ENCODE assay signal across 29 cellular contexts in genomic region chr9:84107995-84108394, GRCh38.
"Had no signal": no experiment of that assay in that cellular context is flagged by ENCODE, and none has a peak within 500 bp of the region (broad histone marks: within the 10 kb centered on the region; RNA-seq: fewer than 3 reads in every experiment).

No MANE protein-coding gene starts in this region.

- H3K27ac Mint-ChIP-seq: activated B cell treated with CpG ODN at 0.5 μM for 24 hours; activated naive CD8-positive, alpha-beta T cell treated with anti-CD3 and anti-CD28 coated beads for 36 hours; activated T-cell treated with anti-CD3 and anti-CD28 coated beads, Interleukin-2, amount 50 U/mL, for 72 hours; activated T-helper 2 cell treated with anti-CD3 and anti-CD28 coated beads, Interferon-gamma antibody, Interleukin-2, Interleukin-4, amounts not matched to agents 10 μg/mL and 5 μg/mL and 100 μg/mL, durations not matched to agents 14 hours and 24 hours and 36 hours; T-helper 1 cell treated with Interleukin-12 subunit alpha and Interleukin-12 subunit beta and Interleukin-4 antibody, amounts not matched to agents 30 μg/mL and 1 μg/mL, for 36 hours had no signal

- DNase-seq: activated B cell treated with CpG ODN at 0.5 μM for 24 hours; activated CD4-positive, alpha-beta T cell treated with anti-CD3 and anti-CD28 coated beads for 48 hours; activated CD4-positive, alpha-beta T cell treated with anti-CD3 and anti-CD28 coated beads, Interleukin-2, amount 50 U/mL, for 4 hours; activated CD4-positive, CD25-positive, alpha-beta regulatory T cell treated with anti-CD3 and anti-CD28 coated beads, Interleukin-2, amount 50 U/mL, for 72 hours; activated gamma-delta T cell; activated naive CD4-positive, alpha-beta T cell treated with Interleukin-2 at 50 U/mL for 16 hours; activated naive CD8-positive, alpha-beta T cell treated with anti-CD3 and anti-CD28 coated beads for 36 hours; activated T-cell treated with anti-CD3 and anti-CD28 coated beads, Interleukin-2, amount 50 U/mL, for 1 hour; activated T-cell treated with anti-CD3 and anti-CD28 coated beads, Interleukin-2, amount 50 U/mL, for 72 hours; amniotic stem cell; aorta; brain microvascular endothelial cell; NCI-H1105; NCI-H1417 treated with DMSO at 0.1 percent for 48 hours; NCI-H187 treated with DMSO at 0.1 percent for 48 hours; NCI-H2081; NCI-H2171 treated with DMSO at 0.1 percent for 48 hours; NCI-H2227 treated with DMSO at 0.1 percent for 48 hours; NCI-H446; NCI-H524; PC-3; Peyer's patch; RPMI8226; SHP77 treated with DMSO at 0.1 percent for 48 hours; SK-N-SH; T-helper 9 cell had no signal

- H3K4me1 Mint-ChIP-seq: activated B cell treated with CpG ODN at 0.5 μM for 24 hours had no signal

- H3K9me3 Mint-ChIP-seq: activated T-helper 2 cell treated with anti-CD3 and anti-CD28 coated beads, Interferon-gamma antibody, Interleukin-2, Interleukin-4, amounts not matched to agents 10 μg/mL and 5 μg/mL and 100 μg/mL, durations not matched to agents 14 hours and 24 hours and 36 hours had no signal

- H3K4me1 ChIP-seq: Peyer's patch, SJSA1 had no signal

- H3K4me3 Mint-ChIP-seq: activated B cell treated with CpG ODN at 0.5 μM for 24 hours; activated naive CD8-positive, alpha-beta T cell treated with anti-CD3 and anti-CD28 coated beads for 36 hours; activated T-cell treated with anti-CD3 and anti-CD28 coated beads, Interleukin-2, amount 50 U/mL, for 72 hours; T-helper 1 cell treated with Interleukin-12 subunit alpha and Interleukin-12 subunit beta and Interleukin-4 antibody, amounts not matched to agents 30 μg/mL and 1 μg/mL, for 36 hours had no signal

- ATAC-seq: activated T-cell treated with anti-CD3 and anti-CD28 coated beads, Interleukin-2, amount 50 U/mL, for 72 hours; PC-3 had no signal

- H3K9me3 ChIP-seq: Peyer's patch, SJSA1, SK-N-SH had no signal

- H3K4me3 ChIP-seq: Peyer's patch, SJSA1 had no signal

- H3K36me3 ChIP-seq: brain microvascular endothelial cell, Peyer's patch, SJSA1 had no signal

- H3K36me3 Mint-ChIP-seq: activated naive CD8-positive, alpha-beta T cell treated with anti-CD3 and anti-CD28 coated beads for 36 hours had no signal
